33 cellular contexts compared by ENCODE assay signal in genomic region chr13:113000575-113000974, GRCh38. TPM values are rescaled to one million over a fixed set of nuclear protein-coding genes. Genes with fewer than 3 reads are reported as not detected.
A peak's percentile ranks its signal among the peaks of the same experiment; 100 is the strongest.
DNase-seq lines count a peak whose midpoint lies in the region; ATAC-seq and TF ChIP-seq lines count a peak whose summit lies in the region.
"Had no signal": no experiment of that assay in that cellular context is flagged by ENCODE, and none has a peak within 500 bp of the region (broad histone marks: within the 10 kb centered on the region; RNA-seq: fewer than 3 reads in every experiment).

No MANE protein-coding gene starts in this region.

- intact Hi-C loops in naive thymus-derived CD4-positive, alpha-beta T cell (cut with micrococcal nuclease): loop anchor here in 1 of 2 donors (2.0 kb wide), 1 partner anchor 58 kb away; no protein-coding TSS in a partner anchor

- peak; percentile 61 for DNase-seq in SK-N-SH
- DNase-seq in naive thymus-derived CD4-positive, alpha-beta T cell: no peak
- no peak for DNase-seq in substantia nigra (lab: John Stamatoyannopoulos, UW)
- DNase-seq in stimulated activated naive B cell treated with anti-CD40 and anti-IgM and Interleukin-4, amounts not matched to agents 10 μg/mL and 1 μg/mL and 100 μg/mL, for 72 hours: no peak
- no peak for DNase-seq in SIG-M5 (lab: John Stamatoyannopoulos, UW)
- DNase-seq: activated CD4-positive, alpha-beta T cell treated with anti-CD3 and anti-CD28 coated beads, Interleukin-2, amount 10 ng/mL, durations not matched to agents 24 days and 14 days; activated CD8-positive, alpha-beta memory T cell treated with anti-CD3 and anti-CD28 coated beads for 24 hours; activated effector memory CD4-positive, alpha-beta T cell treated with Interleukin-2 at 50 U/mL for 16 hours; aorta; effector memory CD8-positive, alpha-beta T cell; esophagus squamous epithelium; foreskin keratinocyte; GF-D8; GM23248; heart left ventricle; IMR-90; naive thymus-derived CD8-positive, alpha-beta T cell; NCI-H1436; NCI-H2107; NCI-H446; NCI-H82; ovary; right cardiac atrium; stimulated activated CD4-positive, alpha-beta T cell treated with anti-CD3 and anti-CD28 coated beads, Interleukin-12 subunit alpha, Interleukin-12 subunit beta, amount 100 ng/mL, for 4 hours; stimulated activated CD4-positive, alpha-beta T cell treated with anti-CD3 and anti-CD28 coated beads, Interleukin-2, amount 100 ng/mL, for 48 hours; T-cell; transverse colon had no signal

- H3K4me1 Mint-ChIP-seq in brain: peaks cover 63% of the 10 kb centered on the region
- peaks cover 3 to 35% (median 21%) of the 10 kb centered on the region in 7 donors for H3K4me1 Mint-ChIP-seq in naive thymus-derived CD4-positive, alpha-beta T cell
- H3K4me1 Mint-ChIP-seq in stimulated activated naive B cell treated with anti-CD40 and anti-IgM and Interleukin-4, amounts not matched to agents 10 μg/mL and 1 μg/mL and 100 μg/mL, for 72 hours: peaks cover 10 to 29% of the 10 kb centered on the region in 2 donors

- H3K27me3 Mint-ChIP-seq in brain: no peaks in the 10 kb centered on the region
- peaks cover 0 to 13% (median 0%) of the 10 kb centered on the region in 5 donors for H3K27me3 Mint-ChIP-seq in naive thymus-derived CD4-positive, alpha-beta T cell
- peaks cover 14 to 19% of the 10 kb centered on the region in 2 donors for H3K27me3 Mint-ChIP-seq in stimulated activated naive B cell treated with anti-CD40 and anti-IgM and Interleukin-4, amounts not matched to agents 10 μg/mL and 1 μg/mL and 100 μg/mL, for 72 hours
- H3K27me3 Mint-ChIP-seq: activated CD4-positive, alpha-beta T cell treated with anti-CD3 and anti-CD28 coated beads, Interleukin-2, amount 10 ng/mL, durations not matched to agents 24 days and 14 days had no signal

- POLR2A ChIA-PET in SK-N-SH (lab: Yijun Ruan, JAX): interaction anchor here (0.7 to 4.2 kb wide), 6 partner anchors 11 to 115 kb away, joined by 3 to 34 read pairs (median 12); partner anchors contain the start of gene MCF2L
- POLR2A ChIA-PET in naive thymus-derived CD4-positive, alpha-beta T cell (lab: Charles Lee): no interaction called here

- TF ChIP-seq RAD21 in SK-N-SH (IDR thresholded peaks at IDR 0.05; ENCODE audit: low read length): no peak

- H3K27me3 ChIP-seq in SK-N-SH (ENCODE audit: insufficient read depth): peaks cover 4% of the 10 kb centered on the region; the same call in 1 of the 2 replicates
- H3K27me3 ChIP-seq in naive thymus-derived CD4-positive, alpha-beta T cell (ENCODE audit: control insufficient read depth in 2 of 2, insufficient read depth in 2 of 2, low read length in 2 of 2): no peaks in the 10 kb centered on the region
- H3K27me3 ChIP-seq: ovary had no signal

- no peaks in the 10 kb centered on the region for H3K9me2 ChIP-seq in SK-N-SH

- H3K36me3 Mint-ChIP-seq in brain: peaks cover 20% of the 10 kb centered on the region
- H3K36me3 Mint-ChIP-seq in naive thymus-derived CD4-positive, alpha-beta T cell: peaks cover 0 to 11% (median 0%) of the 10 kb centered on the region in 5 donors
- peaks cover 2 to 10% of the 10 kb centered on the region in 2 donors for H3K36me3 Mint-ChIP-seq in stimulated activated naive B cell treated with anti-CD40 and anti-IgM and Interleukin-4, amounts not matched to agents 10 μg/mL and 1 μg/mL and 100 μg/mL, for 72 hours
- H3K36me3 Mint-ChIP-seq: activated naive CD4-positive, alpha-beta T cell treated with anti-CD3 and anti-CD28 coated beads, Interleukin-2, amount 50 U/mL, for 72 hours had no signal

- no peak for TF ChIP-seq EP300 in SK-N-SH (IDR thresholded peaks at IDR 0.05; ENCODE audit: borderline replicate concordance in 1 of 2, low read depth in 1 of 2, low read length in 1 of 2)

- H3K27ac ChIP-seq in SK-N-SH (ENCODE audit: low read depth in 2 of 2, low read length in 1 of 2) (peak overlapping the region in 1 of 2 experiments; percentile 91; a peak in 2 of 4 replicates), substantia nigra (ENCODE audit: low read depth, low read length, poor library complexity, severe bottlenecking) (peak overlapping the region; percentile 64)
- H3K27ac ChIP-seq in naive thymus-derived CD4-positive, alpha-beta T cell (ENCODE audit: low read depth, low read length): no peak overlapping the region
- H3K27ac ChIP-seq: coronary artery, esophagus squamous epithelium, foreskin keratinocyte, GM23248, ovary had no signal

- peaks cover 0 to 47% of the 10 kb centered on the region in 2 experiments; a peak in 2 of 4 replicates for H3K4me1 ChIP-seq in SK-N-SH (ENCODE audit: control insufficient read depth in 1 of 2, insufficient read depth in 2 of 2, low read depth in 1 of 2, low read length in 1 of 2)
- no peaks in the 10 kb centered on the region for H3K4me1 ChIP-seq in naive thymus-derived CD4-positive, alpha-beta T cell (ENCODE audit: control insufficient read depth in 2 of 2, insufficient read depth in 2 of 2, low read length in 2 of 2)
- H3K4me1 ChIP-seq: foreskin keratinocyte had no signal

- H3K36me3 ChIP-seq in SK-N-SH (replicated peaks in 1 of 2; ENCODE audit: control insufficient read depth in 1 of 2, insufficient read depth in 2 of 2, low read length in 1 of 2): no peaks in the 10 kb centered on the region
- H3K36me3 ChIP-seq in naive thymus-derived CD4-positive, alpha-beta T cell (ENCODE audit: control insufficient read depth in 2 of 3, insufficient read depth in 3 of 3, low read length in 3 of 3): no peaks in the 10 kb centered on the region
- H3K36me3 ChIP-seq: ovary, transverse colon had no signal

- no peak overlapping the region for H3K4me2 ChIP-seq in SK-N-SH

- no peaks in the 10 kb centered on the region for H3K79me2 ChIP-seq in SK-N-SH (ENCODE audit: insufficient read depth)

- no peaks in the 10 kb centered on the region for H3K9me3 ChIP-seq in SK-N-SH
- H3K9me3 ChIP-seq in naive thymus-derived CD4-positive, alpha-beta T cell (ENCODE audit: control insufficient read depth in 2 of 3, low read length in 3 of 3): no peaks in the 10 kb centered on the region
- H3K9me3 ChIP-seq: esophagus squamous epithelium, heart left ventricle, ovary, transverse colon had no signal

- peak overlapping the region in 4 of 5 experiments; percentile 97 to 99 (median 98) for H3K27ac Mint-ChIP-seq in brain
- H3K27ac Mint-ChIP-seq in naive thymus-derived CD4-positive, alpha-beta T cell: no peak overlapping the region
- H3K27ac Mint-ChIP-seq in stimulated activated naive B cell treated with anti-CD40 and anti-IgM and Interleukin-4, amounts not matched to agents 10 μg/mL and 1 μg/mL and 100 μg/mL, for 72 hours: no peak overlapping the region
- H3K27ac Mint-ChIP-seq: activated CD4-positive, alpha-beta T cell treated with anti-CD3 and anti-CD28 coated beads, Interleukin-2, amount 10 ng/mL, durations not matched to agents 24 days and 14 days; activated naive CD4-positive, alpha-beta T cell treated with anti-CD3 and anti-CD28 coated beads, Interleukin-2, amount 50 U/mL, for 72 hours; effector memory CD8-positive, alpha-beta T cell; T-cell had no signal

- H3K9ac ChIP-seq in SK-N-SH: no peak overlapping the region
- H3K9ac ChIP-seq: GM23248 had no signal

- H3K4me3 ChIP-seq in SK-N-SH (ENCODE audit: low read depth in 2 of 2, low read length in 1 of 2): no peak overlapping the region
- H3K4me3 ChIP-seq in naive thymus-derived CD4-positive, alpha-beta T cell (ENCODE audit: low read length): no peak overlapping the region
- H3K4me3 ChIP-seq: GM23248, ovary had no signal

- WGBS in SK-N-SH (ENCODE audit: low lambda C conversion rate): 89% methylated on average over 10 of the region's 14 CpGs

- no peaks in the 10 kb centered on the region for H4K20me1 ChIP-seq in SK-N-SH (ENCODE audit: insufficient read depth)

- no peak for ATAC-seq in SK-N-SH treated with all-trans-retinoic acid at 6 μM for 48 hours
- ATAC-seq in naive thymus-derived CD4-positive, alpha-beta T cell: no peak
- ATAC-seq in stimulated activated naive B cell treated with anti-CD40 and anti-IgM and Interleukin-4, amounts not matched to agents 10 μg/mL and 1 μg/mL and 100 μg/mL, for 72 hours (replicated peaks): no peak
- ATAC-seq in GM18498 (IDR thresholded peaks at IDR 0.05; ENCODE audit: unreplicated experiment): no peak
- ATAC-seq: activated naive CD4-positive, alpha-beta T cell treated with anti-CD3 and anti-CD28 coated beads, Interleukin-2, amount 50 U/mL, for 72 hours; effector memory CD8-positive, alpha-beta T cell had no signal

- peaks cover 0 to 2% (median 0%) of the 10 kb centered on the region in 5 experiments for H3K9me3 Mint-ChIP-seq in brain
- peaks cover 0 to 5% (median 0%) of the 10 kb centered on the region in 11 donors for H3K9me3 Mint-ChIP-seq in naive thymus-derived CD4-positive, alpha-beta T cell
- peaks cover 4 to 12% of the 10 kb centered on the region in 2 donors for H3K9me3 Mint-ChIP-seq in stimulated activated naive B cell treated with anti-CD40 and anti-IgM and Interleukin-4, amounts not matched to agents 10 μg/mL and 1 μg/mL and 100 μg/mL, for 72 hours
- H3K9me3 Mint-ChIP-seq: activated naive CD4-positive, alpha-beta T cell treated with anti-CD3 and anti-CD28 coated beads, Interleukin-2, amount 50 U/mL, for 72 hours; T-cell had no signal

- H3F3A ChIP-seq in SK-N-SH (replicated peaks; ENCODE audit: insufficient read depth): no peaks in the 10 kb centered on the region

- no peak for TF ChIP-seq CTCF in SK-N-SH (IDR thresholded peaks at IDR 0.05)
- no peak for TF ChIP-seq CTCF in brain (conservative IDR thresholded peaks at IDR 0.05)

- no peak overlapping the region for H2AFZ ChIP-seq in SK-N-SH (ENCODE audit: low read depth)
- H2AFZ ChIP-seq: GM23248 had no signal

- H3K4me3 Mint-ChIP-seq in brain: peak overlapping the region; percentile 85 to 92 (median 90)
- peak overlapping the region in 8 of 10 donors; percentile 17 to 67 (median 38) for H3K4me3 Mint-ChIP-seq in naive thymus-derived CD4-positive, alpha-beta T cell
- H3K4me3 Mint-ChIP-seq in stimulated activated naive B cell treated with anti-CD40 and anti-IgM and Interleukin-4, amounts not matched to agents 10 μg/mL and 1 μg/mL and 100 μg/mL, for 72 hours: no peak overlapping the region
- H3K4me3 Mint-ChIP-seq: activated CD4-positive, alpha-beta T cell treated with anti-CD3 and anti-CD28 coated beads, Interleukin-2, amount 10 ng/mL, durations not matched to agents 24 days and 14 days; effector memory CD8-positive, alpha-beta T cell; WTC11 had no signal

- CTCF ChIA-PET in SK-N-SH (lab: Yijun Ruan, JAX): interaction anchor here (0.6 to 3.7 kb wide), 13 partner anchors 10 to 190 kb away, joined by 3 to 70 read pairs (median 5); partner anchors contain the start of gene MCF2L
- CTCF ChIA-PET in naive thymus-derived CD4-positive, alpha-beta T cell (lab: Charles Lee): no interaction called here

TF ChIP-seq in SK-N-SH, 30 proteins besides CTCF, POLR2A, EP300 and RAD21 (continues in another document):
- TF ChIP-seq NFIC (IDR thresholded peaks at IDR 0.05; ENCODE audit: borderline replicate concordance) (no peak), TCF12 (IDR thresholded peaks at IDR 0.05) (no peak)

TF ChIP-seq in SK-N-SH treated with all-trans-retinoic acid at 6 μM for 48 hours, 23 proteins besides CTCF, POLR2A, EP300 and RAD21 (continues in another document):
- no peak for TF ChIP-seq ESRRG (CRISPR knock-in tag; IDR thresholded peaks at IDR 0.05)

RNA-seq across cellular contexts. Expression of gene MCF2L, which starts 31.6 kb away (rescaled TPM):
- 0.56 and 1.1 TPM in 2 replicates for polyA plus RNA-seq in SK-N-SH (2012; rRNA removed)
- polyA plus RNA-seq in SK-N-SH (2012; cell fraction: cytosol; rRNA removed): 0.58 and 1.00 TPM in 2 replicates
- polyA plus RNA-seq in SK-N-SH (2012; cell fraction: nucleus; rRNA removed): 2.7 and 4.1 TPM in 2 replicates
- 61.7 TPM for polyA plus RNA-seq in brain (ENCODE audit: insufficient read depth, low read depth, low replicate concordance)
- total RNA-seq in naive thymus-derived CD4-positive, alpha-beta T cell: 10 to 100 TPM in 4 of 5 experiments, under 1 TPM in 1; 0.51 to 32.6 (median 21.9) TPM
- 1 to 10 TPM; 1.9 to 4.7 TPM for polyA plus RNA-seq in naive thymus-derived CD4-positive, alpha-beta T cell
- total RNA-seq: foreskin keratinocyte, GM23248 had no signal
- polyA plus RNA-seq: GM23248, IMR-90 had no signal

Comparison
In these comparisons a context has a peak if more than half of its experiments do, and no peak if none do; other contexts are left out.
1. H3K27ac Mint-ChIP-seq: peak in brain (4 of 5); none in naive thymus-derived CD4-positive, alpha-beta T cell (0 of 9) and stimulated activated naive B cell treated with anti-CD40 and anti-IgM and Interleukin-4, amounts not matched to agents 10 μg/mL and 1 μg/mL and 100 μg/mL, for 72 hours (single experiment).
2. H3K4me3 Mint-ChIP-seq: peak in brain (5 of 5) and naive thymus-derived CD4-positive, alpha-beta T cell (8 of 10); none in stimulated activated naive B cell treated with anti-CD40 and anti-IgM and Interleukin-4, amounts not matched to agents 10 μg/mL and 1 μg/mL and 100 μg/mL, for 72 hours (0 of 2).
3. RNA of gene MCF2L, which starts 31.6 kb away (polyA plus RNA-seq): 61.7 TPM in brain (single experiment); 1.9 to 4.7 TPM in naive thymus-derived CD4-positive, alpha-beta T cell and 0.56 to 4.1 TPM in SK-N-SH; every median in the first group is over 10 times any median in the second.